Comparison of ENCODE assay signal across 8 cellular contexts in the genomic region with DNA sequence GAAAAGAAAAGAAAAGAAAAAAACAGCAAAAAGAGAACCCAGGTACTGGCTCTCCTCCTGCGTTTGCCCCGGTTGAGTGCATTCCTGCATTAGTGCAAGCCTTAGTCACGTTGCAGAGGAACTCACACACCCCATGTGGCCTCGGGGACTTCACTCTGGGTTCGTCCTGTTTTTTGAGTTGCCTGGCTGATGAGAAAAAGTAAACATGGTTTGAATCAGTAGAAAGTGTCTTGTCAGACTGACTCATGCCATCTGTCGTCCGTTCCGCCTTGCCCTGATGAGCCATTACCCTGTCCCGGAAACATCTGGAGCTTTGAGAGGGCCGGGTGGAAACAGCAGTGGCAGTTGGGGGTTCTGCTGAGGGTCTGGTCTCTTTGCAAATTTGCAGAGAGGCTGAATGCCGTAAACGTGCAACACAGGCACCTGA. TPM values are rescaled to one million over a fixed set of nuclear protein-coding genes. Genes with fewer than 3 reads are reported as not detected.
DNase-seq lines count a peak whose midpoint lies in the region; TF ChIP-seq lines count a peak whose summit lies in the region.

No MANE protein-coding gene starts in this region.

- POLR2A ChIA-PET in BJ (lab: Charles Lee), result no interaction called here

- H3K4me1 Mint-ChIP-seq in progenitor cell of endocrine pancreas (ENCODE audit: low read depth), result peaks cover 50% of the 10 kb centered on the region

- peaks cover 8% of the 10 kb centered on the region for H3K36me3 Mint-ChIP-seq in progenitor cell of endocrine pancreas (ENCODE audit: insufficient read depth)

- H3K9me3 Mint-ChIP-seq in progenitor cell of endocrine pancreas (ENCODE audit: low read depth), result no peaks in the 10 kb centered on the region

- no peak overlapping the region for H3K4me3 Mint-ChIP-seq in progenitor cell of endocrine pancreas (ENCODE audit: low read depth)

- DNase-seq in BJ (ENCODE audit: low read depth) (peak; percentile 89), GM20000 (ENCODE audit: low spot score) (peak; percentile 69), HK-2 (ENCODE audit: unreplicated experiment) (peak; percentile 71), fibroblast of the aortic adventitia (ENCODE audit: low read depth) (peak; percentile 64), progenitor cell of endocrine pancreas (ENCODE audit: low spot score, unreplicated experiment) (no peak), DMS 273 treated with DMSO at 0.1 percent for 48 hours (lab: John Stamatoyannopoulos, UW) (no peak), DMS 273 (lab: John Stamatoyannopoulos, UW; ENCODE audit: unreplicated experiment) (no peak)
- DNase-seq in activated CD8-positive, alpha-beta memory T cell treated with anti-CD3 and anti-CD28 coated beads, Interleukin-2, amount 50 U/mL, for 24 hours (ENCODE audit: extremely low read depth), result peak; percentile 57

- H3K36me3 ChIP-seq in BJ (ENCODE audit: control insufficient read depth, insufficient read depth, low read length), result peaks cover 2% of the 10 kb centered on the region

- CTCF ChIA-PET in BJ (lab: Yijun Ruan, JAX), result no interaction called here

- TF ChIP-seq CTCF in BJ (IDR thresholded peaks at IDR 0.05; ENCODE audit: insufficient read depth, low read depth, low read length), result no peak
- no peak for TF ChIP-seq CTCF in GM20000 (IDR thresholded peaks at IDR 0.05; ENCODE audit: extremely low read depth, missing control alignments)
- no peak for TF ChIP-seq CTCF in fibroblast of the aortic adventitia (IDR thresholded peaks at IDR 0.05; ENCODE audit: insufficient read depth, low read length)
- TF ChIP-seq CTCF in progenitor cell of endocrine pancreas (IDR thresholded peaks at IDR 0.05; ENCODE audit: unreplicated experiment), result no peak

- H3K4me3 ChIP-seq in BJ (ENCODE audit: low read depth, low read length) (no peak overlapping the region), fibroblast of the aortic adventitia (ENCODE audit: low read depth, low read length) (no peak overlapping the region)

- H3K27me3 Mint-ChIP-seq in progenitor cell of endocrine pancreas, result no peaks in the 10 kb centered on the region

- peak overlapping the region; percentile 78 for H3K27ac Mint-ChIP-seq in progenitor cell of endocrine pancreas

- H3K27me3 ChIP-seq in BJ (ENCODE audit: control insufficient read depth, insufficient read depth, low read length), result no peaks in the 10 kb centered on the region

RNA-seq across cellular contexts. Expression of gene CD99, which starts 16.3 kb away (rescaled TPM):
- 434 and 479 TPM in 2 replicates for polyA plus RNA-seq in BJ (2011; rRNA removed)
- polyA minus RNA-seq in BJ (2011; rRNA and poly(A)+ RNA removed), result 106 and 154 TPM in 2 replicates
- total RNA-seq in fibroblast of the aortic adventitia (ENCODE audit: low replicate concordance) (355 and 675 TPM in 2 replicates), progenitor cell of endocrine pancreas (328 and 362 TPM in 2 replicates)

RNA-seq across cellular contexts. Expression of gene XG, which starts 44.5 kb away (rescaled TPM):
- polyA plus RNA-seq in BJ (2011; rRNA removed), result 0.06 and 0.22 TPM in 2 replicates
- not detected in 2 replicates for polyA minus RNA-seq in BJ (2011; rRNA and poly(A)+ RNA removed)
- total RNA-seq in fibroblast of the aortic adventitia (ENCODE audit: low replicate concordance) (13.8 and 50.4 TPM in 2 replicates), progenitor cell of endocrine pancreas (1.2 and 2.4 TPM in 2 replicates)

Comparison
In these comparisons a context has a peak if more than half of its experiments do, and no peak if none do; other contexts are left out.
1. DNase-seq: peak in BJ (single experiment), GM20000 (single experiment), HK-2 (single experiment), activated CD8-positive, alpha-beta memory T cell treated with anti-CD3 and anti-CD28 coated beads, Interleukin-2, amount 50 U/mL, for 24 hours (single experiment) and fibroblast of the aortic adventitia (single experiment); none in progenitor cell of endocrine pancreas (single experiment), DMS 273 treated with DMSO at 0.1 percent for 48 hours (single experiment) and DMS 273 (single experiment).